9 cellular contexts compared by ENCODE assay signal in genomic region chr12:124720687-124721500, GRCh38.
DNase-seq lines count a peak whose midpoint lies in the region; ATAC-seq and TF ChIP-seq lines count a peak whose summit lies in the region.
"Had no signal": no experiment of that assay in that cellular context is flagged by ENCODE, and none has a peak within 500 bp of the region (broad histone marks: within the 10 kb centered on the region; RNA-seq: fewer than 3 reads in every experiment).

No MANE protein-coding gene starts in this region.

- H3K27me3 ChIP-seq in adrenal gland (no peaks in the 10 kb centered on the region), upper lobe of left lung (no peaks in the 10 kb centered on the region)

- TF ChIP-seq POLR2A in adrenal gland (IDR thresholded peaks at IDR 0.05) (peak; percentile 11 to 18), upper lobe of left lung (IDR thresholded peaks at IDR 0.05) (peak in 1 of 4 donors; percentile 36)

- no peak overlapping the region for H3K4me3 ChIP-seq in adrenal gland
- no peak overlapping the region for H3K4me3 ChIP-seq in upper lobe of left lung

- 26 to 43% (median 38%) methylated on average over 10 to 16 of the region's 16 CpGs for WGBS in adrenal gland, 4 donors
- 47 to 51% methylated on average over 16 of the region's 16 CpGs for WGBS in upper lobe of left lung, 2 donors

- TF ChIP-seq EP300 in upper lobe of left lung (IDR thresholded peaks at IDR 0.05): peak in 3 of 4 donors; percentile 18 to 92 (median 92)

- DNase-seq in Ammon's horn (ENCODE audit: low spot score) (peak; percentile 50), NCI-H1417 (lab: John Stamatoyannopoulos, UW) (peak; percentile 94 to 98 (median 98)), adrenal gland (peak; percentile 86 to 98 (median 89)), kidney tubule cell (ENCODE audit: low spot score) (peak; percentile 93), upper lobe of left lung (peak in 1 of 2 donors; percentile 53), epidermal melanocyte (ENCODE audit: insufficient read length, low spot score) (no peak)
- DNase-seq in stimulated activated naive CD8-positive, alpha-beta T cell treated with anti-CD3 and anti-CD28 coated beads, Interleukin-15, Interleukin-2, amounts not matched to agents 100 U/mL and 50 U/mL, for 24 hours: no peak
- DNase-seq: activated B cell treated with CpG ODN at 0.5 μM for 24 hours had no signal

- H3K4me1 ChIP-seq in adrenal gland (replicated peaks in 1 of 2) (peaks cover 0 to 23% of the 10 kb centered on the region in 2 donors), upper lobe of left lung (peaks cover 29 to 39% (median 34%) of the 10 kb centered on the region in 4 donors)

- ATAC-seq in upper lobe of left lung (ENCODE audit: low FRiP score in 2 of 2) (peak in 1 of 2 donors; percentile 57), GM18861 (IDR thresholded peaks at IDR 0.05; ENCODE audit: unreplicated experiment) (no peak)
- no peak for ATAC-seq in stimulated activated naive CD8-positive, alpha-beta T cell treated with anti-CD3 and anti-CD28 coated beads, Interleukin-15, Interleukin-2, amounts not matched to agents 100 U/mL and 50 U/mL, for 24 hours

- H3K27ac ChIP-seq in adrenal gland: peak overlapping the region in 4 of 5 donors; percentile 54 to 74 (median 70)
- H3K27ac ChIP-seq in upper lobe of left lung: peak overlapping the region; percentile 42 to 69 (median 54)

- H3K9me3 ChIP-seq in adrenal gland (replicated peaks in 1 of 3) (no peaks in the 10 kb centered on the region), upper lobe of left lung (no peaks in the 10 kb centered on the region)

- TF ChIP-seq CTCF in adrenal gland (IDR thresholded peaks at IDR 0.05) (no peak), upper lobe of left lung (IDR thresholded peaks at IDR 0.05) (no peak)

- intact Hi-C loops in adrenal gland (cut with DNase I): no loop called here

- H3K36me3 ChIP-seq in adrenal gland (replicated peaks in 1 of 2): no peaks in the 10 kb centered on the region
- no peaks in the 10 kb centered on the region for H3K36me3 ChIP-seq in upper lobe of left lung

Comparison
In these comparisons a context has a peak if more than half of its experiments do, and no peak if none do; other contexts are left out.
1. DNase-seq: peak in Ammon's horn (single experiment), NCI-H1417 (3 of 3), adrenal gland (7 of 7) and kidney tubule cell (single experiment); none in stimulated activated naive CD8-positive, alpha-beta T cell treated with anti-CD3 and anti-CD28 coated beads, Interleukin-15, Interleukin-2, amounts not matched to agents 100 U/mL and 50 U/mL, for 24 hours (single experiment) and epidermal melanocyte (single experiment).